In the genomic region with DNA sequence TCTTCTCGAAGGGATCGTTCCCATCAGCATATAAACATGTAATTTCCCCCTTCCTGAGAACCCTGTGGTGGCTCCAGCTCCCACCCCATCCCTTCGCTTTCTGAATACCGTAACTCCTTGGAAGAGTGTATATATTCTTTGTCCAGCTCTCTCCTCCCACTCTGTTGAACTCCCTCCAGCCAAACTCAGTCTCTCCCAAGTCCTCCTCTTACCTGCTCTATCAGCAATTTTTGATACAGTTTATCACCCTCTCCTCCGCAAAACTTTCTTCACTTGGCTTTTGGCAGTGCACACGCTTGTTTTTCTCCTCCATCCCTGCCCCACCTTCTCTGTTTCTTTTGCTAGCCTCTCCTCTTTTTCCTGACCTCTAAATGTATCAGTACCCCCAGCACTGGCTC, we compare ENCODE assay signal across 8 cellular contexts.
A peak's percentile ranks its signal among the peaks of the same experiment; 100 is the strongest.
DNase-seq lines count a peak whose midpoint lies in the region; ATAC-seq, FAIRE-seq and TF ChIP-seq lines count a peak whose summit lies in the region.

No MANE protein-coding gene starts in this region.

- H3K9ac ChIP-seq in mesendoderm (ENCODE audit: low read length) = peak overlapping the region; percentile 78

- H3K4ac ChIP-seq in mesendoderm (ENCODE audit: low read depth, low read length) = no peak overlapping the region

- no peak for TF ChIP-seq CTCF in cardiac muscle cell (IDR thresholded peaks at IDR 0.05; ENCODE audit: low read depth, low read length)
- TF ChIP-seq CTCF in bronchial epithelial cell (IDR thresholded peaks at IDR 0.05; ENCODE audit: insufficient read depth, low read length, severe bottlenecking) = no peak
- TF ChIP-seq CTCF in uterus (IDR thresholded peaks at IDR 0.05) = no peak

- H3K9me3 ChIP-seq in cardiac muscle cell (ENCODE audit: low read depth) (no peaks in the 10 kb centered on the region), uterus (no peaks in the 10 kb centered on the region)

- DNase-seq in cardiac muscle cell (ENCODE audit: low read depth in 1 of 2, low spot score in 1 of 2) (no peak), cardiac septum (ENCODE audit: low spot score) (no peak), bronchial epithelial cell (ENCODE audit: low read depth) (no peak), mesendoderm (no peak), uterus (peak in 1 of 2 donors; percentile 47), frontal cortex (ENCODE audit: low spot score in 2 of 2) (no peak), ureter (ENCODE audit: low spot score) (no peak)

- H2AK5ac ChIP-seq in mesendoderm (ENCODE audit: low read length) = no peak overlapping the region

- no peak overlapping the region for H4K8ac ChIP-seq in mesendoderm (ENCODE audit: low read depth, low read length)

- intact Hi-C loops in cardiac septum (cut with DNase I) (no loop called here), uterus (cut with DNase I; ENCODE audit: low total_unique reads) (no loop called here)

- H3K79me2 ChIP-seq in mesendoderm (ENCODE audit: control insufficient read depth, insufficient read depth, low read length) = no peaks in the 10 kb centered on the region

- H3K4me1 ChIP-seq in cardiac muscle cell (ENCODE audit: low read depth) = peaks cover 4% of the 10 kb centered on the region
- peaks cover 3% of the 10 kb centered on the region for H3K4me1 ChIP-seq in mesendoderm (ENCODE audit: control insufficient read depth, low read depth, low read length)
- peaks cover 0 to 6% of the 10 kb centered on the region in 2 donors for H3K4me1 ChIP-seq in uterus

- no peak for ATAC-seq in GM21423 (IDR thresholded peaks at IDR 0.05; ENCODE audit: unreplicated experiment)

- no peak overlapping the region for H3K23ac ChIP-seq in mesendoderm (ENCODE audit: low read length)

- no peak overlapping the region for H2BK5ac ChIP-seq in mesendoderm (ENCODE audit: low read length)

- no peak for FAIRE-seq in bronchial epithelial cell (lab: Jason Lieb, UNC)
- FAIRE-seq in frontal cortex (lab: Jason Lieb, UNC) = no peak

- WGBS in mesendoderm (ENCODE audit: extremely low coverage, insufficient coverage, low lambda C conversion rate) = no CpG with 5 or more reads among the region's 6 CpGs

- H3K4me2 ChIP-seq in mesendoderm (ENCODE audit: low read length) = peak overlapping the region; percentile 63

- H3K18ac ChIP-seq in mesendoderm (ENCODE audit: low read length) = peak overlapping the region; percentile 14

- no peaks in the 10 kb centered on the region for H3K79me1 ChIP-seq in mesendoderm (ENCODE audit: low read length)

- H2BK120ac ChIP-seq in mesendoderm (ENCODE audit: low read depth, low read length) = no peak overlapping the region

- no peak for TF ChIP-seq POLR2A in uterus (IDR thresholded peaks at IDR 0.05)

- H2BK15ac ChIP-seq in mesendoderm (replicated peaks; ENCODE audit: low read depth) = no peak overlapping the region

- H3K36me3 ChIP-seq in cardiac muscle cell (no peaks in the 10 kb centered on the region), bronchial epithelial cell (ENCODE audit: control insufficient read depth, insufficient read depth, low read length) (no peaks in the 10 kb centered on the region), mesendoderm (ENCODE audit: control insufficient read depth, insufficient read depth, low read length) (no peaks in the 10 kb centered on the region), uterus (no peaks in the 10 kb centered on the region)

- peak overlapping the region; percentile 35 for H4K5ac ChIP-seq in mesendoderm (ENCODE audit: low read length)

- H3K56ac ChIP-seq in mesendoderm (ENCODE audit: low read length) = peak overlapping the region; percentile 77

- H3K27me3 ChIP-seq in cardiac muscle cell (no peaks in the 10 kb centered on the region), bronchial epithelial cell (ENCODE audit: control insufficient read depth, insufficient read depth, low read length) (no peaks in the 10 kb centered on the region), mesendoderm (ENCODE audit: insufficient read depth, low read length, poor library complexity) (no peaks in the 10 kb centered on the region), uterus (no peaks in the 10 kb centered on the region)

- no peak overlapping the region for H3K27ac ChIP-seq in cardiac muscle cell
- H3K27ac ChIP-seq in mesendoderm (ENCODE audit: low read depth, low read length) = no peak overlapping the region
- H3K27ac ChIP-seq in uterus = peak overlapping the region; percentile 90 to 92

- H3K4me3 ChIP-seq in cardiac muscle cell (peak overlapping the region; percentile 35), bronchial epithelial cell (ENCODE audit: low read depth, low read length) (peak overlapping the region; percentile 55), mesendoderm (ENCODE audit: low read length) (peak overlapping the region; percentile 46), uterus (peak overlapping the region; percentile 49 to 52)

Comparison
In these comparisons a context has a peak if more than half of its experiments do, and no peak if none do; other contexts are left out.
1. H3K27ac ChIP-seq: peak in uterus (2 of 2); none in cardiac muscle cell (single experiment) and mesendoderm (single experiment).
2. Peak in every context shown above with its lines, with median percentiles within 50 percentile points of each other: H3K4me3 ChIP-seq.